ENCODE assay signal across 27 cellular contexts in the genomic region with DNA sequence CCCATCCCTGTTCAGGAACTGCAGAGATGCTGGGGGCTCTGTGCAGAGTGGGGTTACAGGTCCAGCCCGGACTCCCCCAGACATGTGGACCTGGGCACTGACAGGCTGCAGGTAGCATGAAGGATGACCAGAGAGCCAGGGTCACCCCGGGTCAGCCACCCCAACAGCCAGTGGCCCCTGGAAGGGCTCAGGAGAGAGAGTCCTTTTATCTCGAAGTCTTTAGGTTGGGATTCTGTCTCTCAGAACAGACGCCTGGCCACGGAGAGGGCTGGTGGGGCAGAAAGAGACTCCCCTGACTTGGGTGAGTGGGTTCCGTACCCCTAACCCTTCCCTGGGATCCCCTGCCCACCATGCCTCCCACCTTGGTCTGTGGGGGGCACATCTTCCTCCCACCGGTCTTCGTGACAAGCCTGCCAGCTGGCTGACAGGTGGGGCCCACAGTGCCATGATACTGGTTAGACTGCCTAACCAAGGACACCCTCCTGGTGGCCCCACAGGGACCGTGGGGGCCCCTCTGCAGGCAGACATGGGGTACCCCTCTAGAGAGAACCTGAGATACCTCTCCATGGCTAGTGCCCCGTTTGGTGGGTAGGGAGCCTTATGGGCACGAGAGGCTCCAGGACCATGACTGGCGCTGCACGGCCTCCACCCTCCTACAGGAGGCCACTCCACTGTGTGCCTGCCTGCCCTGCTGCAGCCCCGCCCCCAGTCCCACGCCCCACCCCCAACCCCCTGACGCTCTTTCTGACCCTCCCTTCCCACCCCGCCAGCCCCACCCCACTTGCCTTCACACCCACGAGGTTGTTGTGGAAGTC. TPM values are rescaled to one million over a fixed set of nuclear protein-coding genes. Genes with fewer than 3 reads are reported as not detected.
"Had no signal": no experiment of that assay in that cellular context is flagged by ENCODE, and none has a peak within 500 bp of the region (broad histone marks: within the 10 kb centered on the region; RNA-seq: fewer than 3 reads in every experiment).

No MANE protein-coding gene starts in this region.

- H3K27me3 ChIP-seq: brain microvascular endothelial cell, esophagus muscularis mucosa, foreskin keratinocyte, spleen, suprapubic skin, tibial artery had no signal

- H3K27ac ChIP-seq: brain microvascular endothelial cell, esophagus muscularis mucosa, foreskin keratinocyte, parathyroid adenoma, psoas muscle, spleen, suprapubic skin, tibial artery had no signal

- H3K4me1 ChIP-seq: foreskin keratinocyte, parathyroid adenoma, psoas muscle, suprapubic skin had no signal

- DNase-seq: activated CD4-positive, alpha-beta memory T cell treated with anti-CD3 and anti-CD28 coated beads for 36 hours; activated CD4-positive, alpha-beta T cell treated with anti-CD3 and anti-CD28 coated beads, Interleukin-2, amount 10 ng/mL, durations not matched to agents 24 days and 14 days; activated CD4-positive, CD25-positive, alpha-beta regulatory T cell treated with anti-CD3 and anti-CD28 coated beads, Interleukin-2, amount 50 U/mL, for 72 hours; activated CD8-positive, alpha-beta memory T cell treated with anti-CD3 and anti-CD28 coated beads, Interleukin-2, amount 50 U/mL, for 4 hours; activated gamma-delta T cell; activated naive CD4-positive, alpha-beta T cell treated with anti-CD3 and anti-CD28 coated beads, Interleukin-2, amount 50 U/mL, for 16 hours; activated T-cell treated with anti-CD3 and anti-CD28 coated beads, Interleukin-2, amount 50 U/mL, for 1 hour; amniotic stem cell; brain microvascular endothelial cell; caudate nucleus; cortex of kidney; foreskin keratinocyte; naive B cell; nephron progenitor cell; nucleus accumbens; psoas muscle; spleen; stimulated activated naive CD4-positive, alpha-beta T cell; T-helper 1 cell; tibial artery had no signal

- H3K4me3 ChIP-seq: esophagus muscularis mucosa, psoas muscle, spleen, suprapubic skin, tibial artery had no signal

- H3K9ac ChIP-seq: parathyroid adenoma had no signal

- ATAC-seq: foreskin keratinocyte, psoas muscle had no signal

- H3K36me3 ChIP-seq: brain microvascular endothelial cell had no signal

- FAIRE-seq: astrocyte, islet of Langerhans had no signal

- H3K9me3 ChIP-seq: esophagus muscularis mucosa, psoas muscle, spleen, suprapubic skin, tibial artery had no signal

RNA-seq across cellular contexts. Expression of a gene that starts 24.2 kb away (rescaled TPM):
- total RNA-seq: activated CD4-positive, alpha-beta T cell treated with anti-CD3 and anti-CD28 coated beads, Interleukin-2, amount 10 ng/mL, durations not matched to agents 24 days and 14 days; activated CD8-positive, alpha-beta memory T cell treated with anti-CD3 and anti-CD28 coated beads for 36 hours; activated T-helper 1 cell treated with anti-CD3 and anti-CD28 coated beads, Interleukin-12 subunit alpha, Interleukin-12 subunit beta, Interleukin-2, Interleukin-4 antibody, amounts not matched to agents 30 ng/mL and 10 ng/mL and 1 ng/mL, durations not matched to agents 14 hours and 24 hours and 36 hours had no signal
